11 cellular contexts compared by ENCODE assay signal in genomic region chr6:11710968-11711643, GRCh38.
A peak's percentile ranks its signal among the peaks of the same experiment; 100 is the strongest.
DNase-seq lines count a peak whose midpoint lies in the region; ATAC-seq and TF ChIP-seq lines count a peak whose summit lies in the region.
"Had no signal": no experiment of that assay in that cellular context is flagged by ENCODE, and none has a peak within 500 bp of the region (broad histone marks: within the 10 kb centered on the region; RNA-seq: fewer than 3 reads in every experiment).

No MANE protein-coding gene starts in this region.

- H3K36me3 Mint-ChIP-seq in T-helper 2 cell treated with Interferon-gamma antibody and Interleukin-4, amounts not matched to agents 5 μg/mL and 100 μg/mL, for 36 hours (ENCODE audit: low read depth), result peaks cover 3% of the 10 kb centered on the region

- no peak for TF ChIP-seq CTCF in esophagus squamous epithelium (IDR thresholded peaks at IDR 0.05)

- peaks cover 7% of the 10 kb centered on the region for H3K9me3 Mint-ChIP-seq in T-helper 2 cell treated with Interferon-gamma antibody and Interleukin-4, amounts not matched to agents 5 μg/mL and 100 μg/mL, for 36 hours

- peak overlapping the region; percentile 69 for H3K27ac Mint-ChIP-seq in T-helper 2 cell treated with Interferon-gamma antibody and Interleukin-4, amounts not matched to agents 5 μg/mL and 100 μg/mL, for 36 hours

- H3K36me3 ChIP-seq in esophagus squamous epithelium, result no peaks in the 10 kb centered on the region
- H3K36me3 ChIP-seq: ascending aorta, gastroesophageal sphincter had no signal

- H3K4me1 Mint-ChIP-seq in T-helper 2 cell treated with Interferon-gamma antibody and Interleukin-4, amounts not matched to agents 5 μg/mL and 100 μg/mL, for 36 hours (ENCODE audit: low read depth), result peaks cover 47% of the 10 kb centered on the region

- no peak for TF ChIP-seq POLR2A in esophagus squamous epithelium (IDR thresholded peaks at IDR 0.05)

- H3K9me3 ChIP-seq in esophagus squamous epithelium, result no peaks in the 10 kb centered on the region
- H3K9me3 ChIP-seq: ascending aorta, gastroesophageal sphincter had no signal

- 33 to 44% methylated on average over 13 to 14 of the region's 15 CpGs for WGBS in esophagus squamous epithelium, 2 donors

- H3K27me3 ChIP-seq in esophagus squamous epithelium, result no peaks in the 10 kb centered on the region
- H3K27me3 ChIP-seq: ascending aorta, gastroesophageal sphincter had no signal

- intact Hi-C loops in esophagus squamous epithelium (cut with DNase I), result no loop called here

- peak overlapping the region in 1 of 4 donors; percentile 23 for H3K4me3 ChIP-seq in esophagus squamous epithelium
- H3K4me3 ChIP-seq: gastroesophageal sphincter had no signal

- peak; percentile 43 to 62 for DNase-seq in NCI-H2081 (lab: John Stamatoyannopoulos, UW)
- no peak for DNase-seq in NCI-H2081 treated with DMSO at 0.1 percent for 48 hours (lab: John Stamatoyannopoulos, UW)
- peak; percentile 69 for DNase-seq in T-helper 2 cell treated with Interferon-gamma antibody and Interleukin-4, amounts not matched to agents 5 μg/mL and 100 μg/mL, for 36 hours (ENCODE audit: low spot score)
- DNase-seq in esophagus squamous epithelium (lab: John Stamatoyannopoulos, UW), result no peak
- DNase-seq in stimulated activated CD4-positive, alpha-beta T cell treated with anti-CD3 and anti-CD28 coated beads, Interleukin-4, amount 100 ng/mL, for 1 hour, result peak; percentile 63
- DNase-seq in SHP77 (lab: John Stamatoyannopoulos, UW), result no peak

- H3K4me1 ChIP-seq in esophagus squamous epithelium, result peaks cover 20 to 36% (median 26%) of the 10 kb centered on the region in 3 donors

- ATAC-seq in HG03159 (IDR thresholded peaks at IDR 0.05; ENCODE audit: unreplicated experiment), result no peak
- ATAC-seq in HG02610 (IDR thresholded peaks at IDR 0.05; ENCODE audit: unreplicated experiment), result no peak
- ATAC-seq: gastroesophageal sphincter had no signal

- peak overlapping the region; percentile 29 for H3K4me3 Mint-ChIP-seq in T-helper 2 cell treated with Interferon-gamma antibody and Interleukin-4, amounts not matched to agents 5 μg/mL and 100 μg/mL, for 36 hours

- no peaks in the 10 kb centered on the region for H3K27me3 Mint-ChIP-seq in T-helper 2 cell treated with Interferon-gamma antibody and Interleukin-4, amounts not matched to agents 5 μg/mL and 100 μg/mL, for 36 hours (ENCODE audit: low read depth)

- H3K27ac ChIP-seq in esophagus squamous epithelium, result peak overlapping the region in 3 of 4 donors; percentile 43 to 61 (median 60)
- H3K27ac ChIP-seq: 22Rv1 had no signal

Comparison
In these comparisons a context has a peak if more than half of its experiments do, and no peak if none do; other contexts are left out.
1. DNase-seq: peak in NCI-H2081 (2 of 2), T-helper 2 cell treated with Interferon-gamma antibody and Interleukin-4, amounts not matched to agents 5 μg/mL and 100 μg/mL, for 36 hours (single experiment) and stimulated activated CD4-positive, alpha-beta T cell treated with anti-CD3 and anti-CD28 coated beads, Interleukin-4, amount 100 ng/mL, for 1 hour (single experiment); none in NCI-H2081 treated with DMSO at 0.1 percent for 48 hours (single experiment), esophagus squamous epithelium (single experiment) and SHP77 (0 of 2).